1 cellular context compared by ENCODE assay signal in the genomic region with DNA sequence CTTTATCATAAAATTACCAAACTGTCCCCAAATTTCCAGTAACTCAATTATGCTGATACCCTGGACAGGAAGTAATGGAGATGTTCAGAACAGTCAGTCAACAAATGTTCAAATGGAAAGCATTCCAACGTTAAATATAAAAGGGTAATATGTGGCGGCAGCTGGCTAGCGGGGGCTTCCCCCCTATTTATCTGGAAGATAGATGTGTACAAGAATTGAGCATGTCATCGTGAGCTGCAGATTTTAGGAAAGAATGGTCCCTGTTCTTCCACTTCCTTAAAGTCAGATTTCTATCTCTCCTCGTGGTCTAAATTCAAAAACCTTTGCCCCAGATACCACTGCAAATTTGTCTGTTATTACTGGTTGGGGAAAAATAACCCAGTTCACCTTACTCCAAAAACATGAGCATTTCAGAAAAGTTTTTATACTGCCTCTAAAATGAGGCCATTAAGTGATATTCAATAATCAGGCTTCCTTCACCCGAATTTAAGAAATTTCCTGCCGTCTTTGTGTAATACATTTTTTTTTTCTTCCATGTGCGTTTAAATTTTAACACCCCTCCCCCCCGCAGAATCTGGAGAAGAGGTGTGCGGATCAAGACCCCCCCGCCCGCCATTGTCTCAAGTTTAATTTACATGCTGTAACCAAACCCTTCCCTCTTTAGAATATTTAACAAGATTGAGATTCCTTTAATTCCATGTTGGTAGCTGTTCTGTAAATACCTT.
TF ChIP-seq lines count a peak whose summit lies in the region.

No MANE protein-coding gene starts in this region.

TF ChIP-seq in SK-N-SH, 30 proteins besides CTCF, POLR2A, EP300 and RAD21:
- TF ChIP-seq, protein P1, sequence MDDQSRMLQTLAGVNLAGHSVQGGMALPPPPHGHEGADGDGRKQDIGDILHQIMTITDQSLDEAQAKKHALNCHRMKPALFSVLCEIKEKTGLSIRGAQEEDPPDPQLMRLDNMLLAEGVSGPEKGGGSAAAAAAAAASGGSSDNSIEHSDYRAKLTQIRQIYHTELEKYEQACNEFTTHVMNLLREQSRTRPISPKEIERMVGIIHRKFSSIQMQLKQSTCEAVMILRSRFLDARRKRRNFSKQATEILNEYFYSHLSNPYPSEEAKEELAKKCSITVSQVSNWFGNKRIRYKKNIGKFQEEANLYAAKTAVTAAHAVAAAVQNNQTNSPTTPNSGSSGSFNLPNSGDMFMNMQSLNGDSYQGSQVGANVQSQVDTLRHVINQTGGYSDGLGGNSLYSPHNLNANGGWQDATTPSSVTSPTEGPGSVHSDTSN (IDR thresholded peaks at IDR 0.05) = 0 out of 2 replicates have a peak, but pooled peaks have one; percentile 11
